Comparison of ENCODE assay signal across 1 cellular context in the genomic region with DNA sequence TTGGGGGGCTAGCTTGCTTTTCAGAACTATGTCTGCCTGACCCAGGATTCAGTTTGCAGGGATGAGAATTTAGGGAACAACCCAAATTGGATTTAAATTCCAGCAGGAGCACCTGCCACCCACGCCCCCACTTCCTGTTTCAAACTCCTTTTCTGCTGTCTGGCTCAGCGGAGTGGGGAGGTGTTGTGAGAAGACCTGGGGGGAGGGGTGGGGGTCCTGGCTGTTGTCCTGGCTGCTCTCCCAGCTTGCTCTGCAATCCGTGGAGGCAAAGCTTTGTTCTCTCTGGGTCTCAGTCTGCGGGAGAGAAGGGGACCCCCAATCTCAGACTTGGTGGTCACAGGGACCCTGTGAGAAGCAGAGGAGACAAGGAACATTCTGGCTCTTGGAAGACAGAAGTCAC.
TF ChIP-seq lines count a peak whose summit lies in the region.

No MANE protein-coding gene starts in this region.

TF ChIP-seq in H1, 55 proteins besides CTCF, POLR2A, EP300 and RAD21:
- TF ChIP-seq EZH2 (IDR thresholded peaks at IDR 0.05; ENCODE audit: low read depth, low read length, severe bottlenecking) (no peak), CHD2 (IDR thresholded peaks at IDR 0.05; ENCODE audit: low read length) (no peak), TCF12 (IDR thresholded peaks at IDR 0.05; ENCODE audit: low read depth, low read length) (no peak), KDM4A (IDR thresholded peaks at IDR 0.05; ENCODE audit: low read depth, low read length, severe bottlenecking) (no peak), SP1 (IDR thresholded peaks at IDR 0.05; ENCODE audit: low read depth, low read length) (no peak), FOSL1 (IDR thresholded peaks at IDR 0.05; ENCODE audit: insufficient read depth, low read depth, low read length) (no peak), SP2 (IDR thresholded peaks at IDR 0.05; ENCODE audit: low read length) (no peak), GTF2F1 (IDR thresholded peaks at IDR 0.05; ENCODE audit: borderline replicate concordance, low read depth, low read length) (no peak), CHD1 (IDR thresholded peaks at IDR 0.05; ENCODE audit: low read depth, low read length) (no peak), KDM5A (IDR thresholded peaks at IDR 0.05; ENCODE audit: low read length) (no peak), CBX8 (IDR thresholded peaks at IDR 0.05; ENCODE audit: borderline replicate concordance, low read depth, low read length) (no peak), TBP (IDR thresholded peaks at IDR 0.05; ENCODE audit: low read depth, low read length) (no peak)
- TF ChIP-seq, protein P1, sequence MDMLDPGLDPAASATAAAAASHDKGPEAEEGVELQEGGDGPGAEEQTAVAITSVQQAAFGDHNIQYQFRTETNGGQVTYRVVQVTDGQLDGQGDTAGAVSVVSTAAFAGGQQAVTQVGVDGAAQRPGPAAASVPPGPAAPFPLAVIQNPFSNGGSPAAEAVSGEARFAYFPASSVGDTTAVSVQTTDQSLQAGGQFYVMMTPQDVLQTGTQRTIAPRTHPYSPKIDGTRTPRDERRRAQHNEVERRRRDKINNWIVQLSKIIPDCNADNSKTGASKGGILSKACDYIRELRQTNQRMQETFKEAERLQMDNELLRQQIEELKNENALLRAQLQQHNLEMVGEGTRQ (IDR thresholded peaks at IDR 0.05; ENCODE audit: low read length), result no peak
